In the genomic region with DNA sequence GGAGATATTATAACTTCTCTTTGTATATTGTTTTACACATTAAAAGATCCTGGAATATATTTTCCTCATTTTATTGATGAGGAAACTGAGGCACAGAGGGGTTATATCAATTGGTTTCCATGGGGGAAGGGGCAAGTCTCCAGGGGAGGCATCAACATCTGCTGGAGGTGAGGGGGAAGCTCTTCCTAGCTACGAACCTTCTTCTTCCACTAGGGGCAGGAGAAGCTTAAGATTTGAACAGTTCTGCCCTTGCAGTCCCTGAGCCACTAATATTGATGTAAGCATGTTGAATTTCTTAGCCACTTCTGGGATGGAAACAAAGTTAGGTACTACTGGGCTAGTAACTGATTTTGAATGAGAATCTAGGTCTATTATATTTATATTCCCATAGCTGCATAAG, we compare ENCODE assay signal across 11 cellular contexts.
A peak's percentile ranks its signal among the peaks of the same experiment; 100 is the strongest.
DNase-seq lines count a peak whose midpoint lies in the region; ATAC-seq and TF ChIP-seq lines count a peak whose summit lies in the region.
"Had no signal": no experiment of that assay in that cellular context is flagged by ENCODE, and none has a peak within 500 bp of the region (broad histone marks: within the 10 kb centered on the region; RNA-seq: fewer than 3 reads in every experiment).

No MANE protein-coding gene starts in this region.

- H3K4me3 Mint-ChIP-seq in WTC11 (no peak overlapping the region), progenitor cell of endocrine pancreas (ENCODE audit: low read depth) (no peak overlapping the region)
- H3K4me3 Mint-ChIP-seq: activated naive CD8-positive, alpha-beta T cell treated with anti-CD3 and anti-CD28 coated beads for 36 hours; CD8-positive, alpha-beta memory T cell had no signal

- peak; percentile 17 to 37 for DNase-seq in NCI-H526 (lab: John Stamatoyannopoulos, UW)
- no peak for DNase-seq in NCI-H526 treated with DMSO at 0.1 percent for 48 hours (lab: John Stamatoyannopoulos, UW)
- DNase-seq in WTC11 (ENCODE audit: low spot score) = no peak
- no peak for DNase-seq in progenitor cell of endocrine pancreas (ENCODE audit: low spot score, unreplicated experiment)
- no peak for DNase-seq in NCI-H2227 (lab: John Stamatoyannopoulos, UW; ENCODE audit: unreplicated experiment)
- DNase-seq in COLO668 (lab: John Stamatoyannopoulos, UW; ENCODE audit: unreplicated experiment) = no peak
- DNase-seq in stimulated activated CD4-positive, alpha-beta T cell treated with anti-CD3 and anti-CD28 coated beads, Interleukin-4, amount 100 ng/mL, for 1 hour = no peak
- DNase-seq: activated naive CD8-positive, alpha-beta T cell treated with anti-CD3 and anti-CD28 coated beads for 36 hours; CD8-positive, alpha-beta memory T cell; MV-4-11 had no signal

- H3K36me3 Mint-ChIP-seq in WTC11 (no peaks in the 10 kb centered on the region), progenitor cell of endocrine pancreas (ENCODE audit: insufficient read depth) (no peaks in the 10 kb centered on the region)
- H3K36me3 Mint-ChIP-seq: activated naive CD8-positive, alpha-beta T cell treated with anti-CD3 and anti-CD28 coated beads for 36 hours; CD8-positive, alpha-beta memory T cell had no signal

- no peaks in the 10 kb centered on the region for H3K27me3 Mint-ChIP-seq in WTC11 (ENCODE audit: low read depth)
- H3K27me3 Mint-ChIP-seq in progenitor cell of endocrine pancreas = no peaks in the 10 kb centered on the region
- H3K27me3 Mint-ChIP-seq: activated naive CD8-positive, alpha-beta T cell treated with anti-CD3 and anti-CD28 coated beads for 36 hours; CD8-positive, alpha-beta memory T cell had no signal

- ATAC-seq in HG03342 (IDR thresholded peaks at IDR 0.05; ENCODE audit: unreplicated experiment) (peak; percentile 75), WTC11 (peak; percentile 81)

- POLR2A ChIA-PET in WTC11 (lab: Charles Lee) = interaction anchor here (0.6 kb wide), 1 partner anchor 135 kb away, joined by 3 read pairs; no protein-coding TSS in a partner anchor

- H3K27ac Mint-ChIP-seq in WTC11 = no peak overlapping the region
- H3K27ac Mint-ChIP-seq in progenitor cell of endocrine pancreas = no peak overlapping the region
- H3K27ac Mint-ChIP-seq: activated naive CD8-positive, alpha-beta T cell treated with anti-CD3 and anti-CD28 coated beads for 36 hours; CD8-positive, alpha-beta memory T cell had no signal

- TF ChIP-seq CTCF in WTC11 (IDR thresholded peaks at IDR 0.05) = 0 out of 2 replicates have a peak, but pooled peaks have one; percentile 14
- peak; percentile 54 for TF ChIP-seq CTCF in progenitor cell of endocrine pancreas (IDR thresholded peaks at IDR 0.05; ENCODE audit: unreplicated experiment)

- H3K4me1 Mint-ChIP-seq in WTC11 (peaks cover 20% of the 10 kb centered on the region), progenitor cell of endocrine pancreas (ENCODE audit: low read depth) (peaks cover 4% of the 10 kb centered on the region)
- H3K4me1 Mint-ChIP-seq: activated naive CD8-positive, alpha-beta T cell treated with anti-CD3 and anti-CD28 coated beads for 36 hours; CD8-positive, alpha-beta memory T cell had no signal

- CTCF ChIA-PET in WTC11 (lab: Charles Lee) = interaction anchor here (0.6 to 1.8 kb wide), 36 partner anchors 9 to 600 kb away, joined by 3 to 10 read pairs (median 3); no protein-coding TSS in a partner anchor

- no peaks in the 10 kb centered on the region for H3K9me3 Mint-ChIP-seq in WTC11
- H3K9me3 Mint-ChIP-seq in progenitor cell of endocrine pancreas (ENCODE audit: low read depth) = no peaks in the 10 kb centered on the region
- H3K9me3 Mint-ChIP-seq: activated naive CD8-positive, alpha-beta T cell treated with anti-CD3 and anti-CD28 coated beads for 36 hours had no signal

TF ChIP-seq in WTC11, 78 proteins besides CTCF, POLR2A, EP300 and RAD21:
- no peak for TF ChIP-seq NR1H2 (CRISPR knock-in tag; IDR thresholded peaks at IDR 0.05)
TF ChIP-seq in WTC11: peak in this region for 0.

Comparison
In these comparisons a context has a peak if more than half of its experiments do, and no peak if none do; other contexts are left out.
1. DNase-seq: peak in NCI-H526 (2 of 2); none in NCI-H526 treated with DMSO at 0.1 percent for 48 hours (single experiment), WTC11 (single experiment), progenitor cell of endocrine pancreas (single experiment), NCI-H2227 (single experiment), COLO668 (single experiment) and stimulated activated CD4-positive, alpha-beta T cell treated with anti-CD3 and anti-CD28 coated beads, Interleukin-4, amount 100 ng/mL, for 1 hour (single experiment).